8 cellular contexts compared by ENCODE assay signal in genomic region chr1:1692324-1692713, GRCh38. TPM values are rescaled to one million over a fixed set of nuclear protein-coding genes. Genes with fewer than 3 reads are reported as not detected.
A peak's percentile ranks its signal among the peaks of the same experiment; 100 is the strongest.
DNase-seq lines count a peak whose midpoint lies in the region; ATAC-seq and TF ChIP-seq lines count a peak whose summit lies in the region.
"Not testable (repeated sequence)": the region's sequence is repeated elsewhere in the genome, so short reads cannot be mapped to it uniquely, and the experiment has no call there.

No MANE protein-coding gene starts in this region.

- H3K4me3 ChIP-seq in CD8-positive, alpha-beta T cell (ENCODE audit: low read depth, low read length): peak overlapping the region; percentile 42
- H3K4me3 ChIP-seq in GM23338 (peak overlapping the region; percentile 71), RWPE2 (ENCODE audit: severe bottlenecking) (peak overlapping the region; percentile 36), esophagus muscularis mucosa (peak overlapping the region; percentile 56 to 68 (median 62)), mucosa of descending colon (peak overlapping the region; percentile 59)

- H4K20me1 ChIP-seq in GM23338 (replicated peaks; ENCODE audit: insufficient read depth): not testable (repeated sequence)

- ATAC-seq in CD8-positive, alpha-beta T cell: peak; percentile 58
- ATAC-seq in GM23338: peak; percentile 85
- peak; percentile 62 for ATAC-seq in RWPE2 (ENCODE audit: low read depth)
- ATAC-seq in mucosa of descending colon: peak; percentile 72

- H3K9me3 Mint-ChIP-seq in CD8-positive, alpha-beta T cell; GM23338: not testable (repeated sequence)

- intact Hi-C loops in CD8-positive, alpha-beta T cell (cut with DNase I, micrococcal nuclease): loop anchor here in 1 of 2 experiments (5.0 kb wide), 1 partner anchor 55 kb away; no protein-coding TSS in a partner anchor
- intact Hi-C loops in esophagus muscularis mucosa (cut with DNase I): not testable (repeated sequence)
- intact Hi-C loops in mucosa of descending colon (cut with DNase I, micrococcal nuclease): loop anchor here in 1 of 2 donors (10.0 kb wide), 1 partner anchor 222 kb away; the partner anchor contains the start of genes CALML6 and TMEM52

- TF ChIP-seq EP300 in esophagus muscularis mucosa (IDR thresholded peaks at IDR 0.05): not testable (repeated sequence)

- H3K9me2 ChIP-seq in GM23338 (ENCODE audit: insufficient read depth): not testable (repeated sequence)

- H3K9me3 ChIP-seq in CD8-positive, alpha-beta T cell (ENCODE audit: low read length); RWPE2 (ENCODE audit: severe bottlenecking); esophagus muscularis mucosa; mucosa of descending colon: not testable (repeated sequence)

- H2AFZ ChIP-seq in GM23338: not testable (repeated sequence)

- not testable (repeated sequence) for H3F3A ChIP-seq in GM23338 (replicated peaks; ENCODE audit: low read depth)

- peaks cover 14% of the 10 kb centered on the region for H3K36me3 Mint-ChIP-seq in CD8-positive, alpha-beta T cell
- H3K36me3 Mint-ChIP-seq in GM23338 (ENCODE audit: low read depth): peaks cover 15% of the 10 kb centered on the region

- H3K27ac Mint-ChIP-seq in CD8-positive, alpha-beta T cell: peak overlapping the region; percentile 92
- H3K27ac Mint-ChIP-seq in GM23338: not testable (repeated sequence)

- CTCF ChIA-PET in CD8-positive, alpha-beta T cell (lab: Charles Lee): not testable (repeated sequence)

- H3K27ac ChIP-seq in CD8-positive, alpha-beta T cell (ENCODE audit: low read depth, low read length): peak overlapping the region; percentile 94
- not testable (repeated sequence) for H3K27ac ChIP-seq in GM23338 (ENCODE audit: low read depth)
- H3K27ac ChIP-seq in RWPE2 (ENCODE audit: poor library complexity, severe bottlenecking) (peak overlapping the region; percentile 48), esophagus muscularis mucosa (replicated peaks in 1 of 4) (peak overlapping the region; percentile 85 to 94 (median 86))

- peak overlapping the region; percentile 74; the same call in 1 of the 2 replicates for H3K4me2 ChIP-seq in GM23338

- H3K4me1 ChIP-seq in CD8-positive, alpha-beta T cell (ENCODE audit: insufficient read depth, low read length); GM23338 (ENCODE audit: insufficient read depth); RWPE2 (ENCODE audit: insufficient read depth, poor library complexity, severe bottlenecking); mucosa of descending colon (ENCODE audit: low read depth): not testable (repeated sequence)
- H3K4me1 ChIP-seq in esophagus muscularis mucosa: peaks cover 0 to 20% (median 17%) of the 10 kb centered on the region in 4 donors

- H3K79me2 ChIP-seq in GM23338 (replicated peaks; ENCODE audit: insufficient read depth): peaks cover 24% of the 10 kb centered on the region

- H3K4me1 Mint-ChIP-seq in CD8-positive, alpha-beta T cell (ENCODE audit: low read depth): peaks cover 12% of the 10 kb centered on the region
- not testable (repeated sequence) for H3K4me1 Mint-ChIP-seq in GM23338

- POLR2A ChIA-PET in CD8-positive, alpha-beta T cell (lab: Charles Lee): not testable (repeated sequence)

- no CpG with 5 or more reads among the region's 45 CpGs for WGBS in esophagus muscularis mucosa

- TF ChIP-seq CTCF in CD8-positive, alpha-beta T cell (IDR thresholded peaks at IDR 0.05); GM23338 (conservative IDR thresholded peaks at IDR 0.05; ENCODE audit: low read depth in 2 of 2); RWPE2 (IDR thresholded peaks at IDR 0.05; ENCODE audit: poor library complexity, severe bottlenecking); esophagus muscularis mucosa (IDR thresholded peaks at IDR 0.05); mucosa of descending colon (IDR thresholded peaks at IDR 0.05): not testable (repeated sequence)

- peak overlapping the region; percentile 81 for H3K4me3 Mint-ChIP-seq in CD8-positive, alpha-beta T cell
- H3K4me3 Mint-ChIP-seq in GM23338: peak overlapping the region; percentile 64; the same call in 2 of the 3 replicates

- TF ChIP-seq POLR2A in esophagus muscularis mucosa (IDR thresholded peaks at IDR 0.05; ENCODE audit: low read depth): not testable (repeated sequence)

- H3K27me3 Mint-ChIP-seq in CD8-positive, alpha-beta T cell (ENCODE audit: low read depth); GM23338 (ENCODE audit: insufficient read depth, low read depth, poor library complexity): not testable (repeated sequence)

- not testable (repeated sequence) for H3K27me3 ChIP-seq in CD8-positive, alpha-beta T cell (ENCODE audit: insufficient read depth, low read length); GM23338 (ENCODE audit: insufficient read depth); RWPE2 (ENCODE audit: insufficient read depth, poor library complexity, severe bottlenecking); esophagus muscularis mucosa

- H3K36me3 ChIP-seq in CD8-positive, alpha-beta T cell (ENCODE audit: insufficient read depth, low read length); GM23338 (ENCODE audit: insufficient read depth); RWPE2 (ENCODE audit: low read depth); esophagus muscularis mucosa; mucosa of descending colon (ENCODE audit: low read depth): not testable (repeated sequence)

- DNase-seq in CD8-positive, alpha-beta T cell: peak in 6 of 7 experiments; percentile 69 to 94 (median 80)
- peak; percentile 84 for DNase-seq in GM23338 (ENCODE audit: low spot score)
- DNase-seq in M059J (ENCODE audit: low read depth): peak; percentile 68
- peak; percentile 39 for DNase-seq in RWPE2 (ENCODE audit: low spot score)
- DNase-seq in activated T-helper 1 cell treated with Interleukin-2 at 50 U/mL for 16 hours (ENCODE audit: low read depth): peak; percentile 78
- DNase-seq in esophagus muscularis mucosa (ENCODE audit: extremely low spot score): not testable (repeated sequence)
- peak; percentile 66 to 92 (median 81) for DNase-seq in mucosa of descending colon
- peak; percentile 56 for DNase-seq in stimulated activated CD8-positive, alpha-beta memory T cell treated with anti-CD3 and anti-CD28 coated beads, Interleukin-12 subunit alpha, Interleukin-12 subunit beta, amount 100 ng/mL, for 1 hour (ENCODE audit: low read depth)

TF ChIP-seq in GM23338, 12 proteins besides CTCF, POLR2A, EP300 and RAD21:
- TF ChIP-seq POLR2AphosphoS5 (IDR thresholded peaks at IDR 0.05; ENCODE audit: low read depth) (peak; percentile 61; the same call in 1 of the 2 replicates), CREB1 (CRISPR knock-in tag; IDR thresholded peaks at IDR 0.05; ENCODE audit: low read depth) (0 out of 2 replicates have a peak, but pooled peaks have one; percentile 7)

RNA-seq across cellular contexts. Expression of gene SLC35E2B, which starts 0.3 kb away (rescaled TPM):
- 10 to 100 TPM; 30.0 to 32.4 TPM for total RNA-seq in CD8-positive, alpha-beta T cell
- 53.4 and 63.0 TPM in 2 replicates for total RNA-seq in GM23338 (2014; rRNA removed; shearing (Covaris generic))
- polyA plus RNA-seq in GM23338 (2016; fragmentation: Nextera tagmentation; extraction: Ambion mirVana): 16.8 and 17.6 TPM in 2 replicates
- 11.5 and 25.5 TPM in 2 replicates for total RNA-seq in M059J (2014; rRNA removed; shearing (Covaris generic))
- total RNA-seq in esophagus muscularis mucosa (10 to 100 TPM; 25.7 to 65.0 (median 35.6) TPM), mucosa of descending colon (10 to 100 TPM; 32.4 to 75.2 (median 73.8) TPM)

RNA-seq across cellular contexts. Expression of gene CDK11A, which starts 31.8 kb away (rescaled TPM):
- 100 to 1,000 TPM; 252 to 280 TPM for total RNA-seq in CD8-positive, alpha-beta T cell
- total RNA-seq in GM23338 (2014; rRNA removed; shearing (Covaris generic)): 19.6 and 22.8 TPM in 2 replicates
- 72.6 and 76.1 TPM in 2 replicates for polyA plus RNA-seq in GM23338 (2016; fragmentation: Nextera tagmentation; extraction: Ambion mirVana)
- 2.6 and 11.0 TPM in 2 replicates for total RNA-seq in M059J (2014; rRNA removed; shearing (Covaris generic))
- 10 to 100 TPM; 18.2 to 46.9 (median 31.4) TPM for total RNA-seq in esophagus muscularis mucosa
- total RNA-seq in mucosa of descending colon: 10 to 100 TPM; 67.1 to 91.0 (median 83.5) TPM

RNA-seq across cellular contexts. Expression of gene CDK11B, which starts 33.5 kb away (rescaled TPM):
- 10 to 100 TPM; 64.0 to 64.7 TPM for total RNA-seq in CD8-positive, alpha-beta T cell
- total RNA-seq in GM23338 (2014; rRNA removed; shearing (Covaris generic)): 19.8 and 22.4 TPM in 2 replicates
- 76.7 and 82.1 TPM in 2 replicates for polyA plus RNA-seq in GM23338 (2016; fragmentation: Nextera tagmentation; extraction: Ambion mirVana)
- 7.4 and 13.2 TPM in 2 replicates for total RNA-seq in M059J (2014; rRNA removed; shearing (Covaris generic))
- 10 to 100 TPM; 27.2 to 68.9 (median 33.0) TPM for total RNA-seq in esophagus muscularis mucosa
- 10 to 100 TPM; 31.9 to 45.6 (median 36.8) TPM for total RNA-seq in mucosa of descending colon
